13 cellular contexts compared by ENCODE assay signal in genomic region chr13:45564108-45564507, GRCh38. TPM values are rescaled to one million over a fixed set of nuclear protein-coding genes. Genes with fewer than 3 reads are reported as not detected.
A peak's percentile ranks its signal among the peaks of the same experiment; 100 is the strongest.
DNase-seq lines count a peak whose midpoint lies in the region; ATAC-seq and TF ChIP-seq lines count a peak whose summit lies in the region.
"Had no signal": no experiment of that assay in that cellular context is flagged by ENCODE, and none has a peak within 500 bp of the region (broad histone marks: within the 10 kb centered on the region; RNA-seq: fewer than 3 reads in every experiment).

No MANE protein-coding gene starts in this region.

- H3K27ac ChIP-seq in WERI-Rb-1, result no peak overlapping the region

- H3K36me3 Mint-ChIP-seq in activated CD4-positive, alpha-beta T cell treated with anti-CD3 and anti-CD28 coated beads for 36 hours (ENCODE audit: low read depth), result no peaks in the 10 kb centered on the region
- no peaks in the 10 kb centered on the region for H3K36me3 Mint-ChIP-seq in osteocyte (ENCODE audit: unreplicated experiment)

- peaks cover 2% of the 10 kb centered on the region for H3K27me3 ChIP-seq in WERI-Rb-1 (ENCODE audit: insufficient read depth, low read depth, severe bottlenecking)

- H3K27ac Mint-ChIP-seq in activated CD4-positive, alpha-beta T cell treated with anti-CD3 and anti-CD28 coated beads for 36 hours, result no peak overlapping the region
- H3K27ac Mint-ChIP-seq in osteocyte (ENCODE audit: unreplicated experiment), result no peak overlapping the region
- H3K27ac Mint-ChIP-seq: T-helper 1 cell treated with Interleukin-12 subunit alpha and Interleukin-12 subunit beta and Interleukin-4 antibody, amounts not matched to agents 30 μg/mL and 1 μg/mL, for 36 hours had no signal

- no peaks in the 10 kb centered on the region for H3K36me3 ChIP-seq in WERI-Rb-1

- H3K4me1 Mint-ChIP-seq in activated CD4-positive, alpha-beta T cell treated with anti-CD3 and anti-CD28 coated beads for 36 hours, result peaks cover 10% of the 10 kb centered on the region
- H3K4me1 Mint-ChIP-seq in osteocyte (ENCODE audit: unreplicated experiment), result peaks cover 9% of the 10 kb centered on the region

- peaks cover 8% of the 10 kb centered on the region for H3K9me3 ChIP-seq in WERI-Rb-1 (ENCODE audit: severe bottlenecking)

- intact Hi-C loops in activated CD4-positive, alpha-beta T cell treated with anti-CD3 and anti-CD28 coated beads for 36 hours (cut with DNase I, micrococcal nuclease), result no loop called here

- no peak overlapping the region for H3K4me3 ChIP-seq in choroid plexus epithelial cell (ENCODE audit: low read depth, low read length)
- no peak overlapping the region for H3K4me3 ChIP-seq in WERI-Rb-1 (ENCODE audit: low read depth, low read length)
- H3K4me3 ChIP-seq: GM12878 had no signal

- POLR2A ChIA-PET in activated CD4-positive, alpha-beta T cell treated with anti-CD3 and anti-CD28 coated beads for 36 hours (lab: Charles Lee), result no interaction called here

- no peak overlapping the region for H3K4me3 Mint-ChIP-seq in activated CD4-positive, alpha-beta T cell treated with anti-CD3 and anti-CD28 coated beads for 36 hours
- no peak overlapping the region for H3K4me3 Mint-ChIP-seq in osteocyte (ENCODE audit: unreplicated experiment)
- H3K4me3 Mint-ChIP-seq: T-helper 1 cell treated with Interleukin-12 subunit alpha and Interleukin-12 subunit beta and Interleukin-4 antibody, amounts not matched to agents 30 μg/mL and 1 μg/mL, for 36 hours had no signal

- H3K27me3 Mint-ChIP-seq in activated CD4-positive, alpha-beta T cell treated with anti-CD3 and anti-CD28 coated beads for 36 hours, result peaks cover 4% of the 10 kb centered on the region
- H3K27me3 Mint-ChIP-seq in osteocyte (ENCODE audit: unreplicated experiment), result peaks cover 27% of the 10 kb centered on the region

- DNase-seq in activated CD4-positive, alpha-beta T cell treated with anti-CD3 and anti-CD28 coated beads for 36 hours, result peak; percentile 32
- no peak for DNase-seq in activated CD4-positive, alpha-beta T cell treated with anti-CD3 and anti-CD28 coated beads, Interleukin-2, amount 50 U/mL, for 4 hours
- peak; percentile 13 for DNase-seq in NCI-H2107 (lab: John Stamatoyannopoulos, UW)
- peak; percentile 78 for DNase-seq in choroid plexus epithelial cell (ENCODE audit: low read depth)
- DNase-seq in osteocyte (ENCODE audit: extremely low spot score, unreplicated experiment), result peak; percentile 17
- DNase-seq in WERI-Rb-1, result no peak
- no peak for DNase-seq in SW 1271 (lab: John Stamatoyannopoulos, UW)
- DNase-seq: activated T-cell treated with anti-CD3 and anti-CD28 coated beads, Interleukin-2, amount 50 U/mL, for 48 hours; kidney; NCI-H2171 treated with DMSO at 0.1 percent for 48 hours had no signal

- ATAC-seq in activated CD4-positive, alpha-beta T cell treated with anti-CD3 and anti-CD28 coated beads for 36 hours, result peak; percentile 84
- no peak for ATAC-seq in HG03432 (IDR thresholded peaks at IDR 0.05; ENCODE audit: unreplicated experiment)
- ATAC-seq: GM12878 had no signal

- H3K9me3 Mint-ChIP-seq in activated CD4-positive, alpha-beta T cell treated with anti-CD3 and anti-CD28 coated beads for 36 hours (ENCODE audit: low read depth), result peaks cover 8% of the 10 kb centered on the region
- peaks cover 4% of the 10 kb centered on the region for H3K9me3 Mint-ChIP-seq in osteocyte (ENCODE audit: unreplicated experiment)

- CTCF ChIA-PET in activated CD4-positive, alpha-beta T cell treated with anti-CD3 and anti-CD28 coated beads for 36 hours (lab: Charles Lee), result no interaction called here

- TF ChIP-seq CTCF in choroid plexus epithelial cell (conservative IDR thresholded peaks at IDR 0.05; ENCODE audit: low read depth, low read length) (no peak), osteocyte (IDR thresholded peaks at IDR 0.05) (no peak), WERI-Rb-1 (IDR thresholded peaks at IDR 0.05; ENCODE audit: low read depth, low read length) (no peak)

RNA-seq across cellular contexts. Expression of gene ERICH6B, which starts 51.4 kb away (rescaled TPM):
- total RNA-seq in activated CD4-positive, alpha-beta T cell treated with anti-CD3 and anti-CD28 coated beads for 36 hours, result not detected
- total RNA-seq in osteocyte, result not detected in 2 replicates
- total RNA-seq: GM12878, kidney had no signal

Comparison
In these comparisons a context has a peak if more than half of its experiments do, and no peak if none do; other contexts are left out.
1. DNase-seq: peak in activated CD4-positive, alpha-beta T cell treated with anti-CD3 and anti-CD28 coated beads for 36 hours (single experiment), NCI-H2107 (single experiment), choroid plexus epithelial cell (single experiment) and osteocyte (single experiment); none in activated CD4-positive, alpha-beta T cell treated with anti-CD3 and anti-CD28 coated beads, Interleukin-2, amount 50 U/mL, for 4 hours (0 of 2), WERI-Rb-1 (single experiment) and SW 1271 (0 of 2).